Comparison of ENCODE assay signal across 1 cellular context in the genomic region with DNA sequence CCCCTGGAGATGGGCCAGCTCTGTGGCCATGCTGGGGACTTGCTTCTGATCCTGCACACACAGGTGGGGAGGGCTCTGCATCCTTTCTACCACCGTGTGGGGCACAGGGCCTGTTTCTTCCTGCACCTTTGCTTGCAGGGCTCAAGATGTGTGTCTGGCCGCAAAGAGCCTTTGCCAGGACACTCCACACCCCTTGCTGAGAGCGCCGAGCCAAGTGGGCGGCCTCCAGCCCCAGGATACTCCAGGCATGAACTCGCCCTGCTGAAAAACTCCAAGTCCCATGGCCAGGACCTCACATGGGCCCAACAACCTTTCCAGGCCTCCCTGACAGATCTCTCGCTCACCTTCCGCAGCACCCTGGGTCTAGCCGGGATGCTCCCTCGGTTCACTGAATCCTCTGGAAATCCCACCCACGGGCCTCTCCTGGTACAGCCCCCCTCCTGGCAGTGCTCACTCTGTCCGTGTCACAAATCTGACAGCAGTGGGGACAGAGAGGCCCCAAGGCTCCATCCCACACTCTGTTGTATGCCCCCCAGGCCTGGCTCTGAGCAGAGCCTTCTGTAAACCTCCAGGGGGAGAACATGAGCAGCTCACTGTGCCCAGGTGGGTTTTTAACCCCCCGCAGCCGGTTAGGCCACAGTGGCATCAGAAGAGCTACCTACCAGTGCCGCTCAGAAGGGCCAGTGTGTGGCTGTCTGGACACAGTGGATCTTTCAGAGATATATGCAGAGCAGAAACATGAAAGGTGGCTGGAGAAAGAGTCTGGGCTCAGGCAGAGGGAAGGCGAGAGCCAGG.
TF ChIP-seq lines count a peak whose summit lies in the region.

No MANE protein-coding gene starts in this region.

TF ChIP-seq in H1, 55 proteins besides CTCF, POLR2A, EP300 and RAD21:
- TF ChIP-seq TAF7 (optimal IDR thresholded peaks at IDR 0.05; ENCODE audit: borderline replicate concordance, low read depth, low read length), result no peak
- TF ChIP-seq EZH2 (IDR thresholded peaks at IDR 0.05; ENCODE audit: low read depth, low read length, severe bottlenecking), result no peak
- TF ChIP-seq, protein P1, sequence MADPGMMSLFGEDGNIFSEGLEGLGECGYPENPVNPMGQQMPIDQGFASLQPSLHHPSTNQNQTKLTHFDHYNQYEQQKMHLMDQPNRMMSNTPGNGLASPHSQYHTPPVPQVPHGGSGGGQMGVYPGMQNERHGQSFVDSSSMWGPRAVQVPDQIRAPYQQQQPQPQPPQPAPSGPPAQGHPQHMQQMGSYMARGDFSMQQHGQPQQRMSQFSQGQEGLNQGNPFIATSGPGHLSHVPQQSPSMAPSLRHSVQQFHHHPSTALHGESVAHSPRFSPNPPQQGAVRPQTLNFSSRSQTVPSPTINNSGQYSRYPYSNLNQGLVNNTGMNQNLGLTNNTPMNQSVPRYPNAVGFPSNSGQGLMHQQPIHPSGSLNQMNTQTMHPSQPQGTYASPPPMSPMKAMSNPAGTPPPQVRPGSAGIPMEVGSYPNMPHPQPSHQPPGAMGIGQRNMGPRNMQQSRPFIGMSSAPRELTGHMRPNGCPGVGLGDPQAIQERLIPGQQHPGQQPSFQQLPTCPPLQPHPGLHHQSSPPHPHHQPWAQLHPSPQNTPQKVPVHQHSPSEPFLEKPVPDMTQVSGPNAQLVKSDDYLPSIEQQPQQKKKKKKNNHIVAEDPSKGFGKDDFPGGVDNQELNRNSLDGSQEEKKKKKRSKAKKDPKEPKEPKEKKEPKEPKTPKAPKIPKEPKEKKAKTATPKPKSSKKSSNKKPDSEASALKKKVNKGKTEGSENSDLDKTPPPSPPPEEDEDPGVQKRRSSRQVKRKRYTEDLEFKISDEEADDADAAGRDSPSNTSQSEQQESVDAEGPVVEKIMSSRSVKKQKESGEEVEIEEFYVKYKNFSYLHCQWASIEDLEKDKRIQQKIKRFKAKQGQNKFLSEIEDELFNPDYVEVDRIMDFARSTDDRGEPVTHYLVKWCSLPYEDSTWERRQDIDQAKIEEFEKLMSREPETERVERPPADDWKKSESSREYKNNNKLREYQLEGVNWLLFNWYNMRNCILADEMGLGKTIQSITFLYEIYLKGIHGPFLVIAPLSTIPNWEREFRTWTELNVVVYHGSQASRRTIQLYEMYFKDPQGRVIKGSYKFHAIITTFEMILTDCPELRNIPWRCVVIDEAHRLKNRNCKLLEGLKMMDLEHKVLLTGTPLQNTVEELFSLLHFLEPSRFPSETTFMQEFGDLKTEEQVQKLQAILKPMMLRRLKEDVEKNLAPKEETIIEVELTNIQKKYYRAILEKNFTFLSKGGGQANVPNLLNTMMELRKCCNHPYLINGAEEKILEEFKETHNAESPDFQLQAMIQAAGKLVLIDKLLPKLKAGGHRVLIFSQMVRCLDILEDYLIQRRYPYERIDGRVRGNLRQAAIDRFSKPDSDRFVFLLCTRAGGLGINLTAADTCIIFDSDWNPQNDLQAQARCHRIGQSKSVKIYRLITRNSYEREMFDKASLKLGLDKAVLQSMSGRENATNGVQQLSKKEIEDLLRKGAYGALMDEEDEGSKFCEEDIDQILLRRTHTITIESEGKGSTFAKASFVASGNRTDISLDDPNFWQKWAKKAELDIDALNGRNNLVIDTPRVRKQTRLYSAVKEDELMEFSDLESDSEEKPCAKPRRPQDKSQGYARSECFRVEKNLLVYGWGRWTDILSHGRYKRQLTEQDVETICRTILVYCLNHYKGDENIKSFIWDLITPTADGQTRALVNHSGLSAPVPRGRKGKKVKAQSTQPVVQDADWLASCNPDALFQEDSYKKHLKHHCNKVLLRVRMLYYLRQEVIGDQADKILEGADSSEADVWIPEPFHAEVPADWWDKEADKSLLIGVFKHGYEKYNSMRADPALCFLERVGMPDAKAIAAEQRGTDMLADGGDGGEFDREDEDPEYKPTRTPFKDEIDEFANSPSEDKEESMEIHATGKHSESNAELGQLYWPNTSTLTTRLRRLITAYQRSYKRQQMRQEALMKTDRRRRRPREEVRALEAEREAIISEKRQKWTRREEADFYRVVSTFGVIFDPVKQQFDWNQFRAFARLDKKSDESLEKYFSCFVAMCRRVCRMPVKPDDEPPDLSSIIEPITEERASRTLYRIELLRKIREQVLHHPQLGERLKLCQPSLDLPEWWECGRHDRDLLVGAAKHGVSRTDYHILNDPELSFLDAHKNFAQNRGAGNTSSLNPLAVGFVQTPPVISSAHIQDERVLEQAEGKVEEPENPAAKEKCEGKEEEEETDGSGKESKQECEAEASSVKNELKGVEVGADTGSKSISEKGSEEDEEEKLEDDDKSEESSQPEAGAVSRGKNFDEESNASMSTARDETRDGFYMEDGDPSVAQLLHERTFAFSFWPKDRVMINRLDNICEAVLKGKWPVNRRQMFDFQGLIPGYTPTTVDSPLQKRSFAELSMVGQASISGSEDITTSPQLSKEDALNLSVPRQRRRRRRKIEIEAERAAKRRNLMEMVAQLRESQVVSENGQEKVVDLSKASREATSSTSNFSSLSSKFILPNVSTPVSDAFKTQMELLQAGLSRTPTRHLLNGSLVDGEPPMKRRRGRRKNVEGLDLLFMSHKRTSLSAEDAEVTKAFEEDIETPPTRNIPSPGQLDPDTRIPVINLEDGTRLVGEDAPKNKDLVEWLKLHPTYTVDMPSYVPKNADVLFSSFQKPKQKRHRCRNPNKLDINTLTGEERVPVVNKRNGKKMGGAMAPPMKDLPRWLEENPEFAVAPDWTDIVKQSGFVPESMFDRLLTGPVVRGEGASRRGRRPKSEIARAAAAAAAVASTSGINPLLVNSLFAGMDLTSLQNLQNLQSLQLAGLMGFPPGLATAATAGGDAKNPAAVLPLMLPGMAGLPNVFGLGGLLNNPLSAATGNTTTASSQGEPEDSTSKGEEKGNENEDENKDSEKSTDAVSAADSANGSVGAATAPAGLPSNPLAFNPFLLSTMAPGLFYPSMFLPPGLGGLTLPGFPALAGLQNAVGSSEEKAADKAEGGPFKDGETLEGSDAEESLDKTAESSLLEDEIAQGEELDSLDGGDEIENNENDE (IDR thresholded peaks at IDR 0.05; ENCODE audit: insufficient replicate concordance, low read length), result no peak
- TF ChIP-seq JUND (IDR thresholded peaks at IDR 0.05; ENCODE audit: low read length), result no peak
- no peak for TF ChIP-seq CEBPB (IDR thresholded peaks at IDR 0.05; ENCODE audit: low read depth, low read length)
- no peak for TF ChIP-seq TCF12 (IDR thresholded peaks at IDR 0.05; ENCODE audit: low read depth, low read length)
- no peak for TF ChIP-seq POU5F1 (IDR thresholded peaks at IDR 0.05; ENCODE audit: low read depth, low read length)
- TF ChIP-seq, protein P2, sequence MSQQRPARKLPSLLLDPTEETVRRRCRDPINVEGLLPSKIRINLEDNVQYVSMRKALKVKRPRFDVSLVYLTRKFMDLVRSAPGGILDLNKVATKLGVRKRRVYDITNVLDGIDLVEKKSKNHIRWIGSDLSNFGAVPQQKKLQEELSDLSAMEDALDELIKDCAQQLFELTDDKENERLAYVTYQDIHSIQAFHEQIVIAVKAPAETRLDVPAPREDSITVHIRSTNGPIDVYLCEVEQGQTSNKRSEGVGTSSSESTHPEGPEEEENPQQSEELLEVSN (IDR thresholded peaks at IDR 0.05), result no peak
- no peak for TF ChIP-seq TEAD4 (IDR thresholded peaks at IDR 0.05; ENCODE audit: low read depth, low read length)
- TF ChIP-seq NANOG (IDR thresholded peaks at IDR 0.05; ENCODE audit: insufficient read depth, low read depth, low read length, poor library complexity, severe bottlenecking), result no peak
- TF ChIP-seq TAF1 (IDR thresholded peaks at IDR 0.05; ENCODE audit: low read depth, low read length), result no peak
